In genomic region chr4:101806914-101807313, GRCh38 we compare ENCODE assay signal across 10 cellular contexts. TPM values are rescaled to one million over a fixed set of nuclear protein-coding genes. Genes with fewer than 3 reads are reported as not detected.
A peak's percentile ranks its signal among the peaks of the same experiment; 100 is the strongest.
DNase-seq lines count a peak whose midpoint lies in the region; ATAC-seq, FAIRE-seq and TF ChIP-seq lines count a peak whose summit lies in the region.
"Had no signal": no experiment of that assay in that cellular context is flagged by ENCODE, and none has a peak within 500 bp of the region (broad histone marks: within the 10 kb centered on the region; RNA-seq: fewer than 3 reads in every experiment).

No MANE protein-coding gene starts in this region.

- H3K4me3 ChIP-seq in osteoblast (ENCODE audit: insufficient read depth, low read length): no peak overlapping the region
- no peak overlapping the region for H3K4me3 ChIP-seq in small intestine (ENCODE audit: low read depth in 1 of 2, low read length in 2 of 2)
- H3K4me3 ChIP-seq: gastroesophageal sphincter had no signal

- no peak overlapping the region for H3K27ac Mint-ChIP-seq in mesothelial cell of epicardium
- H3K27ac Mint-ChIP-seq: HFFc6 had no signal

- peak overlapping the region; percentile 21 for H3K4me2 ChIP-seq in osteoblast (ENCODE audit: insufficient read depth, low read length)

- peaks cover 5% of the 10 kb centered on the region for H3K9me3 Mint-ChIP-seq in mesothelial cell of epicardium
- H3K9me3 Mint-ChIP-seq: HFFc6 had no signal

- no peak overlapping the region for H2AFZ ChIP-seq in osteoblast (ENCODE audit: low read length)

- WGBS in small intestine, 3 donors: 20 to 51% (median 45%) methylated on average over 2 of the region's 2 CpGs

- H3K27me3 ChIP-seq in osteoblast (ENCODE audit: insufficient read depth, low read length): no peaks in the 10 kb centered on the region
- no peaks in the 10 kb centered on the region for H3K27me3 ChIP-seq in small intestine (ENCODE audit: control insufficient read depth in 2 of 2, insufficient read depth in 2 of 2, low read length in 2 of 2)
- H3K27me3 ChIP-seq: gastroesophageal sphincter had no signal

- no peaks in the 10 kb centered on the region for H3K79me2 ChIP-seq in osteoblast (ENCODE audit: insufficient read depth, low read length)

- no peak for FAIRE-seq in small intestine (lab: Jason Lieb, UNC)

- ATAC-seq in GM19025 (IDR thresholded peaks at IDR 0.05; ENCODE audit: low read depth, unreplicated experiment) (peak; percentile 96), HG02884 (IDR thresholded peaks at IDR 0.05; ENCODE audit: unreplicated experiment) (peak; percentile 98)
- ATAC-seq: gastroesophageal sphincter had no signal

- H3K27ac ChIP-seq in osteoblast (ENCODE audit: low read depth, low read length): no peak overlapping the region
- no peak overlapping the region for H3K27ac ChIP-seq in small intestine (ENCODE audit: low read depth in 1 of 2, low read length in 1 of 2)
- H3K27ac ChIP-seq: gastroesophageal sphincter had no signal

- H3K27me3 Mint-ChIP-seq in mesothelial cell of epicardium (ENCODE audit: low read depth): no peaks in the 10 kb centered on the region

- H3K36me3 ChIP-seq in osteoblast (ENCODE audit: insufficient read depth, low read length) (no peaks in the 10 kb centered on the region), small intestine (ENCODE audit: control insufficient read depth in 2 of 2, insufficient read depth in 2 of 2, low read length in 2 of 2) (no peaks in the 10 kb centered on the region)
- H3K36me3 ChIP-seq: gastroesophageal sphincter had no signal

- no peak for TF ChIP-seq CTCF in osteoblast (IDR thresholded peaks at IDR 0.05; ENCODE audit: extremely low read depth, low read depth, low read length)
- TF ChIP-seq CTCF in mesothelial cell of epicardium (IDR thresholded peaks at IDR 0.05; ENCODE audit: unreplicated experiment): no peak

- H3K4me1 Mint-ChIP-seq in mesothelial cell of epicardium: no peaks in the 10 kb centered on the region

- no peaks in the 10 kb centered on the region for H4K20me1 ChIP-seq in osteoblast (ENCODE audit: insufficient read depth, low read length)

- H3K36me3 Mint-ChIP-seq in mesothelial cell of epicardium: no peaks in the 10 kb centered on the region

- H3K9me3 ChIP-seq in osteoblast (ENCODE audit: low read depth, low read length) (no peaks in the 10 kb centered on the region), small intestine (ENCODE audit: control insufficient read depth, low read depth) (no peaks in the 10 kb centered on the region)
- H3K9me3 ChIP-seq: gastroesophageal sphincter had no signal

- H3K4me3 Mint-ChIP-seq in mesothelial cell of epicardium: no peak overlapping the region
- H3K4me3 Mint-ChIP-seq: HFFc6 had no signal

- DNase-seq in NCI-H526 treated with DMSO at 0.1 percent for 48 hours (lab: John Stamatoyannopoulos, UW): peak; percentile 8
- no peak for DNase-seq in osteoblast (ENCODE audit: insufficient read length, low spot score, missing footprints)
- DNase-seq in small intestine: no peak
- DNase-seq in COLO829 (ENCODE audit: low spot score): no peak
- no peak for DNase-seq in SK-N-DZ (ENCODE audit: low spot score)
- no peak for DNase-seq in mesothelial cell of epicardium (ENCODE audit: low spot score in 2 of 2, unreplicated experiment in 2 of 2)
- DNase-seq: HFFc6 had no signal

- H3K4me1 ChIP-seq in osteoblast (ENCODE audit: insufficient read depth, low read length) (no peaks in the 10 kb centered on the region), small intestine (ENCODE audit: control insufficient read depth in 2 of 2, insufficient read depth in 1 of 2, low read depth in 1 of 2, low read length in 1 of 2) (no peaks in the 10 kb centered on the region)
- H3K4me1 ChIP-seq: gastroesophageal sphincter had no signal

RNA-seq across cellular contexts. Expression of gene BANK1, which starts 16.4 kb away (rescaled TPM):
- total RNA-seq in osteoblast: 1.8 and 2.7 TPM in 2 replicates
- 1 to 10 TPM in 2 of 3 donors, under 1 TPM in 1; 0.89 to 3.0 (median 1.4) TPM for polyA plus RNA-seq in small intestine
- not detected in 2 replicates for polyA plus RNA-seq in SK-N-DZ (2014; cell fraction: cytosol; rRNA removed)
- not detected in 2 replicates for polyA plus RNA-seq in SK-N-DZ (2014; cell fraction: nucleus; rRNA removed)
- 0.63 to 0.87 TPM (median 0.82 TPM) in 3 replicates for total RNA-seq in mesothelial cell of epicardium
